In genomic region chr12:68915055-68915454, GRCh38 we compare ENCODE assay signal across 13 cellular contexts. TPM values are rescaled to one million over a fixed set of nuclear protein-coding genes. Genes with fewer than 3 reads are reported as not detected.
DNase-seq lines count a peak whose midpoint lies in the region; ATAC-seq, FAIRE-seq and TF ChIP-seq lines count a peak whose summit lies in the region.
"Had no signal": no experiment of that assay in that cellular context is flagged by ENCODE, and none has a peak within 500 bp of the region (broad histone marks: within the 10 kb centered on the region; RNA-seq: fewer than 3 reads in every experiment).

No MANE protein-coding gene starts in this region.

- H4K20me1 ChIP-seq in astrocyte (ENCODE audit: insufficient read depth, low read length), result no peaks in the 10 kb centered on the region

- H3K4me1 ChIP-seq in ACC112 (ENCODE audit: control insufficient read depth, insufficient read depth, low read length, unreplicated experiment) (peaks cover 45% of the 10 kb centered on the region), astrocyte (ENCODE audit: insufficient read depth, low read length) (peaks cover 11% of the 10 kb centered on the region)

- ATAC-seq in WTC11, result no peak
- no peak for ATAC-seq in HG03159 (IDR thresholded peaks at IDR 0.05; ENCODE audit: unreplicated experiment)
- ATAC-seq: activated CD4-positive, alpha-beta T cell treated with anti-CD3 and anti-CD28 coated beads for 36 hours had no signal

- H2AFZ ChIP-seq in ACC112 (ENCODE audit: low read length, unreplicated experiment) (peak overlapping the region; percentile 35), astrocyte (ENCODE audit: low read depth, low read length) (no peak overlapping the region)

- peaks cover 7% of the 10 kb centered on the region for H3K4me1 Mint-ChIP-seq in astrocyte (ENCODE audit: low read depth, unreplicated experiment)
- no peaks in the 10 kb centered on the region for H3K4me1 Mint-ChIP-seq in WTC11

- H3K79me2 ChIP-seq in ACC112 (ENCODE audit: control insufficient read depth, insufficient read depth, low read length, unreplicated experiment) (peaks cover 16% of the 10 kb centered on the region), astrocyte (ENCODE audit: insufficient read depth, low read length) (no peaks in the 10 kb centered on the region)

- no peaks in the 10 kb centered on the region for H3K27me3 ChIP-seq in ACC112 (ENCODE audit: insufficient read depth, low read length)
- H3K27me3 ChIP-seq in astrocyte (ENCODE audit: insufficient read depth, low read length), result no peaks in the 10 kb centered on the region
- H3K27me3 ChIP-seq: spleen had no signal

- H3K27ac ChIP-seq in ACC112 (ENCODE audit: low read depth, low read length), result peak overlapping the region; percentile 100
- peak overlapping the region; percentile 66 for H3K27ac ChIP-seq in astrocyte (ENCODE audit: low read depth, low read length)
- H3K27ac ChIP-seq: spleen had no signal

- peak overlapping the region; percentile 60 for H3K4me2 ChIP-seq in astrocyte (ENCODE audit: low read length)

- peak overlapping the region; percentile 30 for H3K9ac ChIP-seq in astrocyte (ENCODE audit: low read length)

- H3K36me3 ChIP-seq in ACC112 (ENCODE audit: insufficient read depth, low read length) (peaks cover 9% of the 10 kb centered on the region), astrocyte (ENCODE audit: insufficient read depth, low read length) (no peaks in the 10 kb centered on the region)

- no peak overlapping the region for H3K4me3 Mint-ChIP-seq in astrocyte (ENCODE audit: unreplicated experiment)
- H3K4me3 Mint-ChIP-seq in WTC11, result no peak overlapping the region
- H3K4me3 Mint-ChIP-seq: activated CD4-positive, alpha-beta T cell treated with anti-CD3 and anti-CD28 coated beads for 36 hours had no signal

- H3K4me3 ChIP-seq in ACC112 (ENCODE audit: low read depth, low read length), result peak overlapping the region; percentile 40; the same call in 1 of the 2 replicates
- no peak overlapping the region for H3K4me3 ChIP-seq in astrocyte (ENCODE audit: insufficient read depth, low read depth, low read length)
- H3K4me3 ChIP-seq: spleen had no signal

- FAIRE-seq in astrocyte (lab: Jason Lieb, UNC), result peak; percentile 96

- H3K36me3 Mint-ChIP-seq in astrocyte (ENCODE audit: low read depth, unreplicated experiment) (no peaks in the 10 kb centered on the region), WTC11 (no peaks in the 10 kb centered on the region)
- H3K36me3 Mint-ChIP-seq: CD4-positive, CD25-positive, alpha-beta regulatory T cell had no signal

- H3K9me3 Mint-ChIP-seq in astrocyte (ENCODE audit: unreplicated experiment) (no peaks in the 10 kb centered on the region), WTC11 (no peaks in the 10 kb centered on the region)
- H3K9me3 Mint-ChIP-seq: CD4-positive, CD25-positive, alpha-beta regulatory T cell had no signal

- TF ChIP-seq CTCF in astrocyte (IDR thresholded peaks at IDR 0.05; ENCODE audit: insufficient read depth, low read depth, low read length) (no peak), WTC11 (IDR thresholded peaks at IDR 0.05) (no peak)

- CTCF ChIA-PET in WTC11 (lab: Charles Lee), result no interaction called here

- H3K27ac Mint-ChIP-seq in astrocyte (ENCODE audit: unreplicated experiment) (peak overlapping the region; percentile 8), WTC11 (no peak overlapping the region)
- H3K27ac Mint-ChIP-seq: activated CD4-positive, alpha-beta T cell treated with anti-CD3 and anti-CD28 coated beads for 36 hours had no signal

- DNase-seq in H4 (ENCODE audit: low spot score), result peak; percentile 22
- peak; percentile 97 for DNase-seq in astrocyte (ENCODE audit: low read depth)
- DNase-seq in kidney glomerular epithelial cell (lab: John Stamatoyannopoulos, UW), result peak; percentile 25
- DNase-seq in GDM1 (lab: John Stamatoyannopoulos, UW), result no peak
- DNase-seq in anterior cingulate cortex (lab: John Stamatoyannopoulos, UW), result no peak
- DNase-seq in WTC11 (ENCODE audit: low spot score), result no peak
- DNase-seq: activated CD4-positive, alpha-beta T cell treated with anti-CD3 and anti-CD28 coated beads for 36 hours; activated gamma-delta T cell; CD4-positive, CD25-positive, alpha-beta regulatory T cell; NCI-H526; spleen had no signal

- H3K27me3 Mint-ChIP-seq in astrocyte (ENCODE audit: low read depth, unreplicated experiment) (no peaks in the 10 kb centered on the region), WTC11 (ENCODE audit: low read depth) (no peaks in the 10 kb centered on the region)
- H3K27me3 Mint-ChIP-seq: activated CD4-positive, alpha-beta T cell treated with anti-CD3 and anti-CD28 coated beads for 36 hours; CD4-positive, CD25-positive, alpha-beta regulatory T cell had no signal

- no peaks in the 10 kb centered on the region for H3K9me3 ChIP-seq in astrocyte (ENCODE audit: insufficient read depth, low read depth, low read length)
- H3K9me3 ChIP-seq: spleen had no signal

- POLR2A ChIA-PET in WTC11 (lab: Charles Lee), result no interaction called here

TF ChIP-seq in WTC11, 78 proteins besides CTCF, POLR2A, EP300 and RAD21:
- TF ChIP-seq ZNF232 (CRISPR knock-in tag; IDR thresholded peaks at IDR 0.05) (no peak), IRF2 (CRISPR knock-in tag; IDR thresholded peaks at IDR 0.05; ENCODE audit: borderline replicate concordance, low read depth) (no peak)

RNA-seq across cellular contexts. Expression of gene CPM, which starts 17.9 kb away (rescaled TPM):
- 0.45 and 1.7 TPM in 2 replicates for total RNA-seq in H4 (2014; rRNA removed; shearing (Covaris generic))
- total RNA-seq in astrocyte (2.7 and 3.5 TPM in 2 replicates), WTC11 (2021) (0.55 to 0.96 TPM (median 0.66 TPM) in 3 replicates)

Comparison
In these comparisons a context has a peak if more than half of its experiments do, and no peak if none do; other contexts are left out.
1. DNase-seq: peak in H4 (single experiment), astrocyte (single experiment) and kidney glomerular epithelial cell (single experiment); none in GDM1 (single experiment), anterior cingulate cortex (0 of 58) and WTC11 (single experiment).